21 cellular contexts compared by ENCODE assay signal in the genomic region with DNA sequence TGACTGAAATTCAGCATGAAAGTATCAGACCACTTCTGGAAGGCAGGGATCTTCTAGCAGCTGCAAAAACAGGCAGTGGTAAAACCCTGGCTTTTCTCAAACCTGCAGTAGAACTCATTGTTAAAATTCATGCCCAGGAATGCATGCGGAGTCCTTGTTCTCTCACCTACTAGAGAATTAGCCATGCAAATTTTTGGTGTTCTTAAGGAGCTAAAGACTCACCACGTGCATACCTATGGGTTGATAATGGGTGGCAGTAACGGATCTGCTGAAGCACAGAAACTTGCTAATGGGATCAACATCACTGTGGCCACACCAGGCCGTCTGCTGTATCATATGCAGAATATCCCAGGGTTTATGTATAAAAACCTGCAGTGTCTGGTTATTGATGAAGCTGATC.
"Had no signal": no experiment of that assay in that cellular context is flagged by ENCODE, and none has a peak within 500 bp of the region (broad histone marks: within the 10 kb centered on the region; RNA-seq: fewer than 3 reads in every experiment).

No MANE protein-coding gene starts in this region.

- H3K27ac ChIP-seq: epithelial cell of prostate, heart right ventricle, transverse colon had no signal

- H3K27me3 Mint-ChIP-seq: activated CD4-positive, alpha-beta memory T cell treated with anti-CD3 and anti-CD28 coated beads, Interleukin-2, amount 10 ng/mL, durations not matched to agents 7 days and 5 days; activated CD4-positive, alpha-beta T cell treated with anti-CD3 and anti-CD28 coated beads, Interleukin-2, amount 10 ng/mL, durations not matched to agents 24 days and 14 days; activated naive CD8-positive, alpha-beta T cell treated with anti-CD3 and anti-CD28 coated beads, Interleukin-2, amount 50 U/mL, for 24 hours; memory B cell; stimulated activated naive B cell treated with anti-CD40 and anti-IgM and Interleukin-4, amounts not matched to agents 10 μg/mL and 1 μg/mL and 100 μg/mL, for 72 hours had no signal

- DNase-seq: activated CD4-positive, alpha-beta memory T cell treated with anti-CD3 and anti-CD28 coated beads, Interleukin-2, amount 10 ng/mL, durations not matched to agents 7 days and 5 days; activated CD4-positive, alpha-beta T cell treated with anti-CD3 and anti-CD28 coated beads, Interleukin-2, amount 10 ng/mL, durations not matched to agents 24 days and 14 days; activated effector memory CD4-positive, alpha-beta T cell treated with Interleukin-2 at 50 U/mL for 16 hours; activated naive CD4-positive, alpha-beta T cell treated with anti-CD3 and anti-CD28 coated beads, Interleukin-2, amount 50 U/mL, for 16 hours; activated naive CD8-positive, alpha-beta T cell treated with anti-CD3 and anti-CD28 coated beads, Interleukin-2, amount 50 U/mL, for 24 hours; activated T-cell treated with anti-CD3 and anti-CD28 coated beads, Interleukin-2, amount 50 U/mL, for 72 hours; cortex of kidney; heart right ventricle; left cardiac atrium; mucosa of descending colon; nephron progenitor cell; nucleus accumbens; posterior cingulate gyrus; stimulated activated CD4-positive, alpha-beta T cell treated with anti-CD3 and anti-CD28 coated beads, Interleukin-2, amount 100 ng/mL, for 48 hours; stimulated activated CD8-positive, alpha-beta memory T cell treated with anti-CD3 and anti-CD28 coated beads, Interleukin-4, amount 100 ng/mL, for 48 hours; stimulated activated naive B cell treated with anti-CD40 and anti-IgM and Interleukin-4, amounts not matched to agents 10 μg/mL and 1 μg/mL and 100 μg/mL, for 72 hours; transverse colon had no signal

- H3K4me1 Mint-ChIP-seq: nephron progenitor cell had no signal

- H3K36me3 ChIP-seq: transverse colon had no signal

- ATAC-seq: activated CD4-positive, CD25-positive, alpha-beta regulatory T cell treated with anti-CD3 and anti-CD28 coated beads, Interleukin-2, amount 50 U/mL, for 24 hours; activated naive CD8-positive, alpha-beta T cell treated with anti-CD3 and anti-CD28 coated beads, Interleukin-2, amount 50 U/mL, for 24 hours; activated T-cell treated with anti-CD3 and anti-CD28 coated beads, Interleukin-2, amount 50 U/mL, for 72 hours; heart right ventricle; left cardiac atrium; mucosa of descending colon; sciatic nerve; stimulated activated naive B cell treated with anti-CD40 and anti-IgM and Interleukin-4, amounts not matched to agents 10 μg/mL and 1 μg/mL and 100 μg/mL, for 72 hours had no signal

- H3K27me3 ChIP-seq: heart right ventricle, transverse colon had no signal

- H3K4me3 Mint-ChIP-seq: activated CD4-positive, alpha-beta memory T cell treated with anti-CD3 and anti-CD28 coated beads, Interleukin-2, amount 10 ng/mL, durations not matched to agents 7 days and 5 days; activated CD4-positive, alpha-beta T cell treated with anti-CD3 and anti-CD28 coated beads, Interleukin-2, amount 10 ng/mL, durations not matched to agents 24 days and 14 days; activated naive CD8-positive, alpha-beta T cell treated with anti-CD3 and anti-CD28 coated beads, Interleukin-2, amount 50 U/mL, for 24 hours; activated T-cell treated with anti-CD3 and anti-CD28 coated beads, Interleukin-2, amount 50 U/mL, for 72 hours; memory B cell; nephron progenitor cell; stimulated activated naive B cell treated with anti-CD40 and anti-IgM and Interleukin-4, amounts not matched to agents 10 μg/mL and 1 μg/mL and 100 μg/mL, for 72 hours had no signal

- H3K9me3 ChIP-seq: heart right ventricle, mucosa of descending colon, transverse colon had no signal

- H3K4me3 ChIP-seq: heart right ventricle, mucosa of descending colon, transverse colon had no signal

- H3K27ac Mint-ChIP-seq: activated CD4-positive, alpha-beta memory T cell treated with anti-CD3 and anti-CD28 coated beads, Interleukin-2, amount 10 ng/mL, durations not matched to agents 7 days and 5 days; activated CD4-positive, alpha-beta T cell treated with anti-CD3 and anti-CD28 coated beads, Interleukin-2, amount 10 ng/mL, durations not matched to agents 24 days and 14 days; activated naive CD8-positive, alpha-beta T cell treated with anti-CD3 and anti-CD28 coated beads, Interleukin-2, amount 50 U/mL, for 24 hours; activated T-cell treated with anti-CD3 and anti-CD28 coated beads, Interleukin-2, amount 50 U/mL, for 72 hours; memory B cell had no signal
